In genomic region chr9:135321580-135321979, GRCh38 we compare ENCODE assay signal across 14 cellular contexts.
"Had no signal": no experiment of that assay in that cellular context is flagged by ENCODE, and none has a peak within 500 bp of the region (broad histone marks: within the 10 kb centered on the region; RNA-seq: fewer than 3 reads in every experiment).

No MANE protein-coding gene starts in this region.

- ATAC-seq: foreskin keratinocyte had no signal

- H3K9me3 ChIP-seq: right atrium auricular region had no signal

- H3K4me3 ChIP-seq: ovary, right atrium auricular region, sigmoid colon, skin epidermis, stomach had no signal

- H3K36me3 ChIP-seq: ovary, right atrium auricular region, sigmoid colon, stomach had no signal

- H3K27me3 ChIP-seq: foreskin keratinocyte, ovary, right atrium auricular region had no signal

- H3K4me1 ChIP-seq: foreskin keratinocyte, right atrium auricular region, sigmoid colon, stomach had no signal

- H3K27ac ChIP-seq: foreskin keratinocyte, ovary, right atrium auricular region, sigmoid colon, skin epidermis, stomach had no signal

- DNase-seq: dermis blood vessel endothelial cell; foreskin keratinocyte; kidney glomerular epithelial cell; mesendoderm; naive B cell; ovary; sigmoid colon; stimulated activated CD4-positive, alpha-beta T cell treated with anti-CD3 and anti-CD28 coated beads, Interleukin-12 subunit alpha, Interleukin-12 subunit beta, amount 100 ng/mL, for 4 hours; stimulated activated naive CD4-positive, alpha-beta T cell; stomach; substantia nigra; trophoblast cell had no signal
